In genomic region chr5:127064253-127064652, GRCh38 we compare ENCODE assay signal across 16 cellular contexts. TPM values are rescaled to one million over a fixed set of nuclear protein-coding genes. Genes with fewer than 3 reads are reported as not detected.
DNase-seq lines count a peak whose midpoint lies in the region; ATAC-seq and TF ChIP-seq lines count a peak whose summit lies in the region.
"Had no signal": no experiment of that assay in that cellular context is flagged by ENCODE, and none has a peak within 500 bp of the region (broad histone marks: within the 10 kb centered on the region; RNA-seq: fewer than 3 reads in every experiment).

No MANE protein-coding gene starts in this region.

- no peak for TF ChIP-seq POLR2A in esophagus muscularis mucosa (IDR thresholded peaks at IDR 0.05; ENCODE audit: low read depth)

- no peak for TF ChIP-seq CTCF in RWPE2 (IDR thresholded peaks at IDR 0.05; ENCODE audit: poor library complexity, severe bottlenecking)
- TF ChIP-seq CTCF in epithelial cell of esophagus (IDR thresholded peaks at IDR 0.05; ENCODE audit: insufficient read depth, low read depth, low read length, missing control alignments), result no peak
- no peak for TF ChIP-seq CTCF in esophagus muscularis mucosa (IDR thresholded peaks at IDR 0.05)
- TF ChIP-seq CTCF in PC-3 (conservative IDR thresholded peaks at IDR 0.05; ENCODE audit: low read depth, low read length), result no peak
- no peak for TF ChIP-seq CTCF in CD14-positive monocyte (IDR thresholded peaks at IDR 0.05)

- H3K79me2 ChIP-seq in PC-3 (ENCODE audit: low read length), result no peaks in the 10 kb centered on the region

- H3K27ac ChIP-seq in RWPE2 (ENCODE audit: poor library complexity, severe bottlenecking) (no peak overlapping the region), esophagus muscularis mucosa (replicated peaks in 1 of 4) (no peak overlapping the region), PC-3 (ENCODE audit: low read length) (no peak overlapping the region)
- H3K27ac ChIP-seq: BLaER1 treated with 17β-estradiol and CSF1 and Interleukin-3, amounts not matched to agents 10 nM and 100 nM had no signal

- no peaks in the 10 kb centered on the region for H3K36me3 Mint-ChIP-seq in CD14-positive monocyte

- no peaks in the 10 kb centered on the region for H3K9me3 ChIP-seq in RWPE2 (ENCODE audit: severe bottlenecking)
- no peaks in the 10 kb centered on the region for H3K9me3 ChIP-seq in esophagus muscularis mucosa
- H3K9me3 ChIP-seq in PC-3 (ENCODE audit: low read length), result no peaks in the 10 kb centered on the region
- H3K9me3 ChIP-seq: BLaER1 treated with 17β-estradiol and CSF1 and Interleukin-3, amounts not matched to agents 10 nM and 100 nM had no signal

- DNase-seq in RWPE2 (ENCODE audit: low spot score) (no peak), epithelial cell of esophagus (ENCODE audit: low read depth) (peak; percentile 90), esophagus muscularis mucosa (ENCODE audit: extremely low spot score) (peak; percentile 72), PC-3 (no peak), CD14-positive monocyte (ENCODE audit: low spot score) (no peak)
- DNase-seq in activated naive CD4-positive, alpha-beta T cell (lab: John Stamatoyannopoulos, UW), result no peak
- DNase-seq: CD4-positive, CD25-positive, alpha-beta regulatory T cell; CD8-positive, alpha-beta memory T cell; COR-L47; DMS79; GDM1; H9 had no signal

- H3K36me3 ChIP-seq in RWPE2 (ENCODE audit: low read depth), result peaks cover 38% of the 10 kb centered on the region
- no peaks in the 10 kb centered on the region for H3K36me3 ChIP-seq in esophagus muscularis mucosa
- H3K36me3 ChIP-seq in PC-3 (ENCODE audit: low read depth, low read length), result no peaks in the 10 kb centered on the region
- H3K36me3 ChIP-seq: BLaER1 treated with 17β-estradiol and CSF1 and Interleukin-3, amounts not matched to agents 10 nM and 100 nM had no signal

- no peak for TF ChIP-seq EP300 in esophagus muscularis mucosa (IDR thresholded peaks at IDR 0.05)

- no peak overlapping the region for H3K4me3 Mint-ChIP-seq in CD14-positive monocyte
- H3K4me3 Mint-ChIP-seq: B cell; CD4-positive, CD25-positive, alpha-beta regulatory T cell; CD8-positive, alpha-beta memory T cell; H9; IgD-negative memory B cell had no signal

- H3F3A ChIP-seq in PC-3 (ENCODE audit: low read length, unreplicated experiment), result no peaks in the 10 kb centered on the region

- 100% methylated on average over 3 of the region's 3 CpGs for WGBS in esophagus muscularis mucosa

- intact Hi-C loops in esophagus muscularis mucosa (cut with DNase I), result no loop called here
- intact Hi-C loops in PC-3 (cut with micrococcal nuclease), result no loop called here
- intact Hi-C loops in CD14-positive monocyte (cut with micrococcal nuclease), result no loop called here

- no peaks in the 10 kb centered on the region for H3K27me3 ChIP-seq in RWPE2 (ENCODE audit: insufficient read depth, poor library complexity, severe bottlenecking)
- no peaks in the 10 kb centered on the region for H3K27me3 ChIP-seq in esophagus muscularis mucosa
- no peaks in the 10 kb centered on the region for H3K27me3 ChIP-seq in PC-3 (ENCODE audit: low read length)
- H3K27me3 ChIP-seq: BLaER1 treated with 17β-estradiol and CSF1 and Interleukin-3, amounts not matched to agents 10 nM and 100 nM had no signal

- no peak overlapping the region for H3K4me3 ChIP-seq in RWPE2 (ENCODE audit: severe bottlenecking)
- no peak overlapping the region for H3K4me3 ChIP-seq in epithelial cell of esophagus (ENCODE audit: low read length)
- H3K4me3 ChIP-seq in esophagus muscularis mucosa, result no peak overlapping the region
- no peak overlapping the region for H3K4me3 ChIP-seq in PC-3 (ENCODE audit: low read length)
- H3K4me3 ChIP-seq: BLaER1 treated with 17β-estradiol and CSF1 and Interleukin-3, amounts not matched to agents 10 nM and 100 nM had no signal

- no peaks in the 10 kb centered on the region for H3K9me3 Mint-ChIP-seq in CD14-positive monocyte
- H3K9me3 Mint-ChIP-seq: CD4-positive, CD25-positive, alpha-beta regulatory T cell; CD8-positive, alpha-beta memory T cell; H9; IgD-negative memory B cell had no signal

- CTCF ChIA-PET in PC-3 (lab: Charles Lee), result no interaction called here

- no peak overlapping the region for H3K27ac Mint-ChIP-seq in CD14-positive monocyte
- H3K27ac Mint-ChIP-seq: B cell; CD4-positive, CD25-positive, alpha-beta regulatory T cell; CD8-positive, alpha-beta memory T cell; H9; IgD-negative memory B cell had no signal

- no TSS peak for BruUV-seq in PC-3 (replicated peaks; lab: Mats Ljungman, UMichigan)

- ATAC-seq in RWPE2 (ENCODE audit: low read depth), result peak; percentile 61
- ATAC-seq in PC-3, result no peak
- ATAC-seq: HepG2 had no signal

- no peak overlapping the region for H2AFZ ChIP-seq in PC-3 (ENCODE audit: low read length)

- H3K4me1 ChIP-seq in RWPE2 (ENCODE audit: insufficient read depth, poor library complexity, severe bottlenecking), result no peaks in the 10 kb centered on the region
- peaks cover 0 to 4% (median 0%) of the 10 kb centered on the region in 4 donors for H3K4me1 ChIP-seq in esophagus muscularis mucosa
- H3K4me1 ChIP-seq in PC-3 (ENCODE audit: insufficient read depth, low read length), result no peaks in the 10 kb centered on the region

- no peaks in the 10 kb centered on the region for H3K9me2 ChIP-seq in PC-3 (replicated peaks; ENCODE audit: low read length)

- no peaks in the 10 kb centered on the region for H3K27me3 Mint-ChIP-seq in CD14-positive monocyte (ENCODE audit: low read depth in 3 of 3)
- H3K27me3 Mint-ChIP-seq: B cell; CD4-positive, CD25-positive, alpha-beta regulatory T cell; CD8-positive, alpha-beta memory T cell; IgD-negative memory B cell had no signal

- POLR2A ChIA-PET in PC-3 (lab: Charles Lee; ENCODE audit: unreplicated experiment), result no interaction called here

- no peak overlapping the region for H3K9ac ChIP-seq in PC-3 (ENCODE audit: low read length)
- H3K9ac ChIP-seq: BLaER1 treated with 17β-estradiol and CSF1 and Interleukin-3, amounts not matched to agents 10 nM and 100 nM had no signal

- H4K20me1 ChIP-seq in PC-3 (ENCODE audit: low read length), result no peaks in the 10 kb centered on the region
- H4K20me1 ChIP-seq: BLaER1 treated with 17β-estradiol and CSF1 and Interleukin-3, amounts not matched to agents 10 nM and 100 nM had no signal

- H3K4me2 ChIP-seq in PC-3 (ENCODE audit: low read length), result no peak overlapping the region
- H3K4me2 ChIP-seq: BLaER1 treated with 17β-estradiol and CSF1 and Interleukin-3, amounts not matched to agents 10 nM and 100 nM had no signal

- H3K4me1 Mint-ChIP-seq in CD14-positive monocyte, result peaks cover 5% of the 10 kb centered on the region

RNA-seq across cellular contexts. Expression of gene C5orf63, which starts 9.0 kb away (rescaled TPM):
- total RNA-seq in esophagus muscularis mucosa (1 to 10 TPM in 3 of 4 donors, under 1 TPM in 1; 0.98 to 2.3 (median 1.6) TPM), PC-3 (2014; rRNA removed) (2.9 and 3.7 TPM in 2 replicates)
- polyA plus RNA-seq in CD14-positive monocyte, result 1 to 10 TPM in 1 of 2 donors, not detected in 1; 1.5 TPM

RNA-seq across cellular contexts. Expression of gene MARCHF3, which starts 33.9 kb away (rescaled TPM):
- total RNA-seq in esophagus muscularis mucosa, result 10 to 100 TPM in 1 of 4 donors, 1 to 10 TPM in 3; 1.7 to 13.9 (median 2.5) TPM
- total RNA-seq in PC-3 (2014; rRNA removed), result 1.3 and 2.5 TPM in 2 replicates
- polyA plus RNA-seq in CD14-positive monocyte, result 1 to 10 TPM in 1 of 2 donors, under 1 TPM in 1; 0.88 to 1.6 TPM

Comparison
In these comparisons a context has a peak if more than half of its experiments do, and no peak if none do; other contexts are left out.
1. DNase-seq: peak in epithelial cell of esophagus (single experiment) and esophagus muscularis mucosa (single experiment); none in RWPE2 (single experiment), PC-3 (single experiment), activated naive CD4-positive, alpha-beta T cell (0 of 4) and CD14-positive monocyte (single experiment).